7 cellular contexts compared by ENCODE assay signal in genomic region chr21:32457360-32457840, GRCh38. TPM values are rescaled to one million over a fixed set of nuclear protein-coding genes. Genes with fewer than 3 reads are reported as not detected.
DNase-seq lines count a peak whose midpoint lies in the region; ATAC-seq and TF ChIP-seq lines count a peak whose summit lies in the region.

No MANE protein-coding gene starts in this region.

- DNase-seq in LHCN-M2 (ENCODE audit: low read depth): peak; percentile 22
- DNase-seq in brain microvascular endothelial cell: no peak
- DNase-seq in left lobe of liver (ENCODE audit: low spot score): peak; percentile 59
- DNase-seq in tibial artery: peak; percentile 50 to 78
- DNase-seq in NOMO-1 treated with DMSO at 0.1 percent for 48 hours (lab: John Stamatoyannopoulos, UW; ENCODE audit: unreplicated experiment): no peak
- DNase-seq in activated CD4-positive, alpha-beta T cell treated with anti-CD3 and anti-CD28 coated beads, Interleukin-2, amount 50 U/mL, for 4 hours: no peak

- peaks cover 0 to 32% (median 22%) of the 10 kb centered on the region in 4 donors for H3K4me1 ChIP-seq in tibial artery

- H3K36me3 ChIP-seq in brain microvascular endothelial cell (replicated peaks) (no peaks in the 10 kb centered on the region), tibial artery (peaks cover 31 to 48% (median 48%) of the 10 kb centered on the region in 3 donors)

- H3K4me3 ChIP-seq in brain microvascular endothelial cell (ENCODE audit: low read depth, low read length) (no peak overlapping the region), tibial artery (no peak overlapping the region)

- TF ChIP-seq CTCF in brain microvascular endothelial cell (IDR thresholded peaks at IDR 0.05; ENCODE audit: low read depth, low read length, missing control alignments) (peak; percentile 22), tibial artery (IDR thresholded peaks at IDR 0.05) (no peak)

- intact Hi-C loops in tibial artery (cut with DNase I; ENCODE audit: low total_unique reads): loop anchor here (5.0 kb wide), 1 partner anchor 40 kb away; no protein-coding TSS in a partner anchor

- H3K27me3 ChIP-seq in brain microvascular endothelial cell (replicated peaks): no peaks in the 10 kb centered on the region
- H3K27me3 ChIP-seq in tibial artery: no peaks in the 10 kb centered on the region

- in situ Hi-C loops in brain microvascular endothelial cell (cut with HindIII; ENCODE audit: low pct_ligation_motif_present, low sequenced_read_pairs): no loop called here

- H3K9me3 ChIP-seq in tibial artery: no peaks in the 10 kb centered on the region

- peak; percentile 75 for ATAC-seq in left lobe of liver
- ATAC-seq in GM19463 (IDR thresholded peaks at IDR 0.05; ENCODE audit: unreplicated experiment): no peak

- no peak overlapping the region for H3K27ac ChIP-seq in brain microvascular endothelial cell
- H3K27ac ChIP-seq in tibial artery: peak overlapping the region; percentile 35 to 61

RNA-seq across cellular contexts. Expression of gene EVA1C, which starts 44.9 kb away (rescaled TPM):
- 2.2 and 3.2 TPM in 2 replicates for total RNA-seq in LHCN-M2 (2014; rRNA removed)
- 2.1 TPM for polyA plus RNA-seq in LHCN-M2 (2012)
- total RNA-seq in left lobe of liver: 5.0 TPM

Comparison
In these comparisons a context has a peak if more than half of its experiments do, and no peak if none do; other contexts are left out.
1. DNase-seq: peak in LHCN-M2 (single experiment), left lobe of liver (single experiment) and tibial artery (2 of 2); none in brain microvascular endothelial cell (single experiment), NOMO-1 treated with DMSO at 0.1 percent for 48 hours (single experiment) and activated CD4-positive, alpha-beta T cell treated with anti-CD3 and anti-CD28 coated beads, Interleukin-2, amount 50 U/mL, for 4 hours (0 of 2).